ENCODE assay signal across 24 cellular contexts in genomic region chr2:197223455-197223854, GRCh38.
"Had no signal": no experiment of that assay in that cellular context is flagged by ENCODE, and none has a peak within 500 bp of the region (broad histone marks: within the 10 kb centered on the region; RNA-seq: fewer than 3 reads in every experiment).

No MANE protein-coding gene starts in this region.

- ATAC-seq: left lung, SK-N-SH treated with all-trans-retinoic acid at 6 μM for 48 hours had no signal

- H3K9me3 Mint-ChIP-seq: activated CD4-positive, alpha-beta T cell treated with anti-CD3 and anti-CD28 coated beads, Interleukin-2, amount 10 ng/mL, durations not matched to agents 24 days and 14 days; activated naive CD8-positive, alpha-beta T cell treated with anti-CD3 and anti-CD28 coated beads, Interleukin-2, amount 10 ng/mL, durations not matched to agents 7 days and 5 days; nephron; T-helper 1 cell treated with Interleukin-12 subunit alpha and Interleukin-12 subunit beta and Interleukin-4 antibody, amounts not matched to agents 30 μg/mL and 1 μg/mL, for 36 hours had no signal

- H3K27me3 ChIP-seq: brain microvascular endothelial cell, esophagus squamous epithelium, hepatocyte, left lung, right atrium auricular region, stomach, testis, upper lobe of left lung had no signal

- H3K27ac ChIP-seq: brain microvascular endothelial cell, esophagus squamous epithelium, hepatocyte, left lung, right atrium auricular region, stomach, testis, upper lobe of left lung, WERI-Rb-1 had no signal

- H3K4me3 ChIP-seq: esophagus squamous epithelium, hepatocyte, left lung, right atrium auricular region, stomach, testis, upper lobe of left lung had no signal

- H3K27ac Mint-ChIP-seq: activated naive CD8-positive, alpha-beta T cell treated with anti-CD3 and anti-CD28 coated beads, Interleukin-2, amount 10 ng/mL, durations not matched to agents 7 days and 5 days; nephron; progenitor cell of endocrine pancreas; T-helper 1 cell treated with Interleukin-12 subunit alpha and Interleukin-12 subunit beta and Interleukin-4 antibody, amounts not matched to agents 30 μg/mL and 1 μg/mL, for 36 hours had no signal

- H3K36me3 ChIP-seq: brain microvascular endothelial cell, esophagus squamous epithelium, left lung, right atrium auricular region, stomach, upper lobe of left lung, WERI-Rb-1 had no signal

- H3K4me3 Mint-ChIP-seq: activated CD4-positive, alpha-beta T cell treated with anti-CD3 and anti-CD28 coated beads, Interleukin-2, amount 10 ng/mL, durations not matched to agents 24 days and 14 days; activated naive CD8-positive, alpha-beta T cell treated with anti-CD3 and anti-CD28 coated beads, Interleukin-2, amount 10 ng/mL, durations not matched to agents 7 days and 5 days; nephron; T-helper 1 cell treated with Interleukin-12 subunit alpha and Interleukin-12 subunit beta and Interleukin-4 antibody, amounts not matched to agents 30 μg/mL and 1 μg/mL, for 36 hours had no signal

- H3K4me1 ChIP-seq: esophagus squamous epithelium, right atrium auricular region, testis had no signal

- H3K27me3 Mint-ChIP-seq: activated CD4-positive, alpha-beta T cell treated with anti-CD3 and anti-CD28 coated beads, Interleukin-2, amount 10 ng/mL, durations not matched to agents 24 days and 14 days; activated naive CD8-positive, alpha-beta T cell treated with anti-CD3 and anti-CD28 coated beads, Interleukin-2, amount 10 ng/mL, durations not matched to agents 7 days and 5 days; progenitor cell of endocrine pancreas had no signal

- DNase-seq: activated CD4-positive, alpha-beta T cell treated with anti-CD3 and anti-CD28 coated beads, Interleukin-2, amount 10 ng/mL, durations not matched to agents 24 days and 14 days; activated CD8-positive, alpha-beta memory T cell treated with anti-CD3 and anti-CD28 coated beads for 24 hours; activated naive CD8-positive, alpha-beta T cell treated with anti-CD3 and anti-CD28 coated beads, Interleukin-2, amount 10 ng/mL, durations not matched to agents 7 days and 5 days; anterior cingulate cortex; brain microvascular endothelial cell; cortex of kidney; effector CD4-positive, alpha-beta T cell; esophagus squamous epithelium; kidney; left lung; mammary epithelial cell; occipital lobe; small intestine; stimulated activated CD4-positive, alpha-beta T cell treated with anti-CD3 and anti-CD28 coated beads, Interleukin-4, amount 100 ng/mL, for 24 hours; stomach; testis; upper lobe of left lung; WERI-Rb-1 had no signal

- H3K9me3 ChIP-seq: esophagus squamous epithelium, left lung, right atrium auricular region, stomach, testis, upper lobe of left lung had no signal
